ENCODE assay signal across 9 cellular contexts in genomic region chr5:68261174-68262021, GRCh38. TPM values are rescaled to one million over a fixed set of nuclear protein-coding genes. Genes with fewer than 3 reads are reported as not detected.
DNase-seq lines count a peak whose midpoint lies in the region; ATAC-seq and TF ChIP-seq lines count a peak whose summit lies in the region.
"Had no signal": no experiment of that assay in that cellular context is flagged by ENCODE, and none has a peak within 500 bp of the region (broad histone marks: within the 10 kb centered on the region; RNA-seq: fewer than 3 reads in every experiment).

No MANE protein-coding gene starts in this region.

- no peaks in the 10 kb centered on the region for H3K9me3 Mint-ChIP-seq in CD4-positive, alpha-beta T cell
- H3K9me3 Mint-ChIP-seq in natural killer cell treated with Interleukin-12 subunit alpha and Interleukin-12 subunit beta and Interleukin-15 and Interleukin-18, amount 100 ng/mL, for 72 hours, result no peaks in the 10 kb centered on the region

- intact Hi-C loops in CD4-positive, alpha-beta T cell (cut with DNase I, micrococcal nuclease), result no loop called here

- CTCF ChIA-PET in CD4-positive, alpha-beta T cell (lab: Charles Lee), result interaction anchor here (1.3 to 1.7 kb wide), 4 partner anchors 9 to 19 kb away, joined by 3 to 7 read pairs (median 4); no protein-coding TSS in a partner anchor

- no peaks in the 10 kb centered on the region for H3K27me3 Mint-ChIP-seq in CD4-positive, alpha-beta T cell
- H3K27me3 Mint-ChIP-seq in natural killer cell treated with Interleukin-12 subunit alpha and Interleukin-12 subunit beta and Interleukin-15 and Interleukin-18, amount 100 ng/mL, for 72 hours, result no peaks in the 10 kb centered on the region

- POLR2A ChIA-PET in CD4-positive, alpha-beta T cell (lab: Charles Lee), result interaction anchor here (0.8 to 1.1 kb wide), 4 partner anchors 9 to 1015 kb away, joined by 3 to 4 read pairs (median 4); no protein-coding TSS in a partner anchor

- ATAC-seq in CD4-positive, alpha-beta T cell (ENCODE audit: poor library complexity), result no peak
- peak; percentile 45 for ATAC-seq in HG02852 (IDR thresholded peaks at IDR 0.05; ENCODE audit: unreplicated experiment)
- no peak for ATAC-seq in natural killer cell treated with Interleukin-12 subunit alpha and Interleukin-12 subunit beta and Interleukin-15 and Interleukin-18, amount 100 ng/mL, for 72 hours
- no peak for ATAC-seq in HG03196 (IDR thresholded peaks at IDR 0.05; ENCODE audit: unreplicated experiment)

- no peaks in the 10 kb centered on the region for H3K27me3 ChIP-seq in CD4-positive, alpha-beta T cell (ENCODE audit: control insufficient read depth, insufficient read depth, low read length)

- peak overlapping the region; percentile 14 for H3K4me3 Mint-ChIP-seq in CD4-positive, alpha-beta T cell
- peak overlapping the region; percentile 43 for H3K4me3 Mint-ChIP-seq in natural killer cell treated with Interleukin-12 subunit alpha and Interleukin-12 subunit beta and Interleukin-15 and Interleukin-18, amount 100 ng/mL, for 72 hours

- no peak for TF ChIP-seq CTCF in CD4-positive, alpha-beta T cell (IDR thresholded peaks at IDR 0.05)

- H3K27ac Mint-ChIP-seq in CD4-positive, alpha-beta T cell, result peak overlapping the region; percentile 75
- peak overlapping the region; percentile 69 to 83 for H3K27ac Mint-ChIP-seq in natural killer cell treated with Interleukin-12 subunit alpha and Interleukin-12 subunit beta and Interleukin-15 and Interleukin-18, amount 100 ng/mL, for 72 hours

- no peak overlapping the region for H3K27ac ChIP-seq in CD4-positive, alpha-beta T cell (ENCODE audit: low read depth, low read length)
- H3K27ac ChIP-seq in caudate nucleus (ENCODE audit: low read depth, low read length), result peak overlapping the region; percentile 29

- DNase-seq in CD4-positive, alpha-beta T cell, result no peak
- DNase-seq in caudate nucleus (lab: John Stamatoyannopoulos, UW) (no peak), SKM-1 (lab: John Stamatoyannopoulos, UW; ENCODE audit: unreplicated experiment) (no peak), hippocampal formation (lab: John Stamatoyannopoulos, UW) (no peak), DMS153 treated with DMSO at 0.1 percent for 48 hours (lab: John Stamatoyannopoulos, UW; ENCODE audit: unreplicated experiment) (no peak)
- DNase-seq in natural killer cell treated with Interleukin-12 subunit alpha and Interleukin-12 subunit beta and Interleukin-15 and Interleukin-18, amount 100 ng/mL, for 72 hours (ENCODE audit: low spot score), result no peak
- DNase-seq: RPMI8226 had no signal

- peaks cover 93% of the 10 kb centered on the region for H3K4me1 Mint-ChIP-seq in CD4-positive, alpha-beta T cell (ENCODE audit: low read depth)
- peaks cover 67 to 76% of the 10 kb centered on the region in 2 donors for H3K4me1 Mint-ChIP-seq in natural killer cell treated with Interleukin-12 subunit alpha and Interleukin-12 subunit beta and Interleukin-15 and Interleukin-18, amount 100 ng/mL, for 72 hours (ENCODE audit: low read depth in 2 of 2)

- H3K9me3 ChIP-seq in CD4-positive, alpha-beta T cell (ENCODE audit: control insufficient read depth, low read length), result no peaks in the 10 kb centered on the region

- H3K36me3 Mint-ChIP-seq in CD4-positive, alpha-beta T cell (ENCODE audit: low read depth), result peaks cover 13% of the 10 kb centered on the region
- peaks cover 4% of the 10 kb centered on the region for H3K36me3 Mint-ChIP-seq in natural killer cell treated with Interleukin-12 subunit alpha and Interleukin-12 subunit beta and Interleukin-15 and Interleukin-18, amount 100 ng/mL, for 72 hours

RNA-seq across cellular contexts. Expression of gene PIK3R1, which starts 45.8 kb away (rescaled TPM):
- total RNA-seq in CD4-positive, alpha-beta T cell, result 100 to 1,000 TPM; 455 to 459 TPM
- 100 to 1,000 TPM; 141 to 195 TPM for total RNA-seq in natural killer cell treated with Interleukin-12 subunit alpha and Interleukin-12 subunit beta and Interleukin-15 and Interleukin-18, amount 100 ng/mL, for 72 hours
